ENCODE assay signal across 1 cellular context in the genomic region with DNA sequence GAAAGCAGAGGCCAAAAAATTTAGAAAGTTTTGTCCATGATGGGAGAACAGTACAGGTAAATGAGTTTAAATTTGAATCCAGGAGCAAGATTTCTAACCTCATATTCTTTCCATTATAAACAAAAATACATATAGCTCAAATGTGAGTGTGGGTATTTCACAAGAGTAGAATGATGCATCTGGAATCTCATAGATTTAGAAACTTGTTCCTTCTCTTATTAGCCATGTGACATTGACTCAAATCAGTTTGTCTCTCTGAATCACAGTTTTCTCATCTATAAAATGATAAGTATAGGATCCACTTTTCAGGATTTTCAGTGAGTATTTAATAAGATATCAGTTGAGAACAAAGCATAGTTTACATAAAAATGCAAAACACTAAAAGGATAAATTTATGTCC.
TF ChIP-seq lines count a peak whose summit lies in the region.

No MANE protein-coding gene starts in this region.

TF ChIP-seq in IMR-90, 13 proteins besides CTCF, POLR2A, EP300 and RAD21:
- TF ChIP-seq MAFK (IDR thresholded peaks at IDR 0.05; ENCODE audit: low read depth, low read length) (no peak), MXI1 (IDR thresholded peaks at IDR 0.05; ENCODE audit: borderline replicate concordance, low read depth, low read length) (no peak), CEBPB (IDR thresholded peaks at IDR 0.05; ENCODE audit: low read depth, low read length) (peak; percentile 64), RFX5 (IDR thresholded peaks at IDR 0.05; ENCODE audit: low read depth, low read length) (no peak), RCOR1 (IDR thresholded peaks at IDR 0.05; ENCODE audit: insufficient replicate concordance, low read length) (no peak), CHD1 (IDR thresholded peaks at IDR 0.05; ENCODE audit: low read depth, low read length) (no peak), MAZ (IDR thresholded peaks at IDR 0.05; ENCODE audit: borderline replicate concordance, low read depth, low read length) (no peak)
